ENCODE assay signal across 1 cellular context in the genomic region with DNA sequence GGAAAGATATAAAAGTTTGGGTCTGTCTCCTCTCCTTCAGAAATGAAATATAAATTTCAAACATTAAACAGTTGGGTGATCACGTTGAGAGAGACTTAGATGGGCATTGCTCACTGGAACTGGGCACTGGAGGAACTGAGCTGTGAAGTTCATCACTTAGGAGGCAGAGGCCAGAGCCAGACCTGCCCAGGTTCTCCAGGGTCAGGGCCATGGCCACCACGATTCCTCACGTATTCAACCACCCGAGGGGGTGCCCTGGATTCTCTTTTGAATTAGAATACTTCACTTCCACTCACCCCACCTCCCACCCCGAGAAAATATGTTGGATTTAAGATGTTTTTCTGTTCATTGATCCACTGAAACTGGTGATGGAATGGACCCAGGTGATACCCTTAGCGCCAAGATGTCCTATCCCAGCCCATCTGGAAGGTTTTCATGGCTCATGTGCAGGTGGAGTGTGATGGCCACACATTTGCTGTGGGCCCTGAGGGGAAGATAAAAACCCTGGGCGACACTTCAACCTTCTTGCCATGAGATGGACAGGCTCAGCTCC.
TF ChIP-seq lines count a peak whose summit lies in the region.

No MANE protein-coding gene starts in this region.

TF ChIP-seq in WTC11, 78 proteins besides CTCF, POLR2A, EP300 and RAD21:
- no peak for TF ChIP-seq TCF7 (CRISPR knock-in tag; IDR thresholded peaks at IDR 0.05; ENCODE audit: low read depth)
- no peak for TF ChIP-seq TP53 (CRISPR knock-in tag; IDR thresholded peaks at IDR 0.05)
- no peak for TF ChIP-seq ZNF317 (CRISPR knock-in tag; IDR thresholded peaks at IDR 0.05; ENCODE audit: borderline replicate concordance, low read depth)
- TF ChIP-seq, protein P1, sequence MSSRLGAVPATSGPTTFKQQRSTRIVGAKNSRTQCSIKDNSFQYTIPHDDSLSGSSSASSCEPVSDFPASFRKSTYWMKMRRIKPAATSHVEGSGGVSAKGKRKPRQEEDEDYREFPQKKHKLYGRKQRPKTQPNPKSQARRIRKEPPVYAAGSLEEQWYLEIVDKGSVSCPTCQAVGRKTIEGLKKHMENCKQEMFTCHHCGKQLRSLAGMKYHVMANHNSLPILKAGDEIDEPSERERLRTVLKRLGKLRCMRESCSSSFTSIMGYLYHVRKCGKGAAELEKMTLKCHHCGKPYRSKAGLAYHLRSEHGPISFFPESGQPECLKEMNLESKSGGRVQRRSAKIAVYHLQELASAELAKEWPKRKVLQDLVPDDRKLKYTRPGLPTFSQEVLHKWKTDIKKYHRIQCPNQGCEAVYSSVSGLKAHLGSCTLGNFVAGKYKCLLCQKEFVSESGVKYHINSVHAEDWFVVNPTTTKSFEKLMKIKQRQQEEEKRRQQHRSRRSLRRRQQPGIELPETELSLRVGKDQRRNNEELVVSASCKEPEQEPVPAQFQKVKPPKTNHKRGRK (CRISPR knock-in tag; IDR thresholded peaks at IDR 0.05; ENCODE audit: borderline replicate concordance), result no peak
- TF ChIP-seq, protein P2, sequence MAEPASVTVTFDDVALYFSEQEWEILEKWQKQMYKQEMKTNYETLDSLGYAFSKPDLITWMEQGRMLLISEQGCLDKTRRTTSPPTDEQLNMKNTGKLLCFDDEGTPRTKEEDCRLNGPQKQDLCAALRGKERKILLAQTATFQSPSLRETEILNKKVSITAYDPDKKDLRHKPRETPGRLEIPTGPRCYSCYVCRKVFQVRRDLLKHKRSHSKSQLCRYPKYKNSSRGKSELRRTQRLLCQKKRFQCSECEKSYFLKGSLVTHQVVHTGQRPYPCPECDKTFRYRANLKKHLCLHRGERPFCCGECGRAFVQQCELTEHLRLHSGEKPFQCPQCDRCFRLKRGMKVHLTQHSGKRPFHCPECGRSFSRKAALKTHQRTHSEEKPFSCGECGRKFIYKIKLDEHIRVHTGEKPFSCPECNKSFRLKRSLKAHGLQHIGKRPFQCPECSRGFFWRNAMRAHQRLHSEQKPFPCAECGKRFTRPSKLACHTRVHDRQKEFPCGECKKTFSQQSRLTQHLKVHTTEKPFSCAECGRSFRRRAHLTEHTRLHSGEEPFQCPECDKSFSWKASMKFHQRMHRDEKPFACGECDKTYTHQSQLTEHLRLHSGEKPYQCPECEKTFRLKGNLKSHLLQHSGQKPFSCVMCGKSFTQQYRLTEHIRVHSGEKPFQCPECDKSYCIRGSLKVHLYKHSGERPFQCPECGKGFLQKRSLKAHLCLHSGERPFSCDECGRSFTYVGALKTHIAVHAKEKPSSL (CRISPR knock-in tag; conservative IDR thresholded peaks at IDR 0.05), result no peak
- TF ChIP-seq ZNF396 (CRISPR knock-in tag; IDR thresholded peaks at IDR 0.05; ENCODE audit: borderline replicate concordance), result no peak
- no peak for TF ChIP-seq JAZF1 (CRISPR knock-in tag; IDR thresholded peaks at IDR 0.05)
- TF ChIP-seq, protein P3, sequence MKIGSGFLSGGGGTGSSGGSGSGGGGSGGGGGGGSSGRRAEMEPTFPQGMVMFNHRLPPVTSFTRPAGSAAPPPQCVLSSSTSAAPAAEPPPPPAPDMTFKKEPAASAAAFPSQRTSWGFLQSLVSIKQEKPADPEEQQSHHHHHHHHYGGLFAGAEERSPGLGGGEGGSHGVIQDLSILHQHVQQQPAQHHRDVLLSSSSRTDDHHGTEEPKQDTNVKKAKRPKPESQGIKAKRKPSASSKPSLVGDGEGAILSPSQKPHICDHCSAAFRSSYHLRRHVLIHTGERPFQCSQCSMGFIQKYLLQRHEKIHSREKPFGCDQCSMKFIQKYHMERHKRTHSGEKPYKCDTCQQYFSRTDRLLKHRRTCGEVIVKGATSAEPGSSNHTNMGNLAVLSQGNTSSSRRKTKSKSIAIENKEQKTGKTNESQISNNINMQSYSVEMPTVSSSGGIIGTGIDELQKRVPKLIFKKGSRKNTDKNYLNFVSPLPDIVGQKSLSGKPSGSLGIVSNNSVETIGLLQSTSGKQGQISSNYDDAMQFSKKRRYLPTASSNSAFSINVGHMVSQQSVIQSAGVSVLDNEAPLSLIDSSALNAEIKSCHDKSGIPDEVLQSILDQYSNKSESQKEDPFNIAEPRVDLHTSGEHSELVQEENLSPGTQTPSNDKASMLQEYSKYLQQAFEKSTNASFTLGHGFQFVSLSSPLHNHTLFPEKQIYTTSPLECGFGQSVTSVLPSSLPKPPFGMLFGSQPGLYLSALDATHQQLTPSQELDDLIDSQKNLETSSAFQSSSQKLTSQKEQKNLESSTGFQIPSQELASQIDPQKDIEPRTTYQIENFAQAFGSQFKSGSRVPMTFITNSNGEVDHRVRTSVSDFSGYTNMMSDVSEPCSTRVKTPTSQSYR (CRISPR knock-in tag; IDR thresholded peaks at IDR 0.05), result no peak
- no peak for TF ChIP-seq JUN (CRISPR knock-in tag; IDR thresholded peaks at IDR 0.05)
- no peak for TF ChIP-seq SP1 (CRISPR knock-in tag; conservative IDR thresholded peaks at IDR 0.05)
- TF ChIP-seq, protein P4, sequence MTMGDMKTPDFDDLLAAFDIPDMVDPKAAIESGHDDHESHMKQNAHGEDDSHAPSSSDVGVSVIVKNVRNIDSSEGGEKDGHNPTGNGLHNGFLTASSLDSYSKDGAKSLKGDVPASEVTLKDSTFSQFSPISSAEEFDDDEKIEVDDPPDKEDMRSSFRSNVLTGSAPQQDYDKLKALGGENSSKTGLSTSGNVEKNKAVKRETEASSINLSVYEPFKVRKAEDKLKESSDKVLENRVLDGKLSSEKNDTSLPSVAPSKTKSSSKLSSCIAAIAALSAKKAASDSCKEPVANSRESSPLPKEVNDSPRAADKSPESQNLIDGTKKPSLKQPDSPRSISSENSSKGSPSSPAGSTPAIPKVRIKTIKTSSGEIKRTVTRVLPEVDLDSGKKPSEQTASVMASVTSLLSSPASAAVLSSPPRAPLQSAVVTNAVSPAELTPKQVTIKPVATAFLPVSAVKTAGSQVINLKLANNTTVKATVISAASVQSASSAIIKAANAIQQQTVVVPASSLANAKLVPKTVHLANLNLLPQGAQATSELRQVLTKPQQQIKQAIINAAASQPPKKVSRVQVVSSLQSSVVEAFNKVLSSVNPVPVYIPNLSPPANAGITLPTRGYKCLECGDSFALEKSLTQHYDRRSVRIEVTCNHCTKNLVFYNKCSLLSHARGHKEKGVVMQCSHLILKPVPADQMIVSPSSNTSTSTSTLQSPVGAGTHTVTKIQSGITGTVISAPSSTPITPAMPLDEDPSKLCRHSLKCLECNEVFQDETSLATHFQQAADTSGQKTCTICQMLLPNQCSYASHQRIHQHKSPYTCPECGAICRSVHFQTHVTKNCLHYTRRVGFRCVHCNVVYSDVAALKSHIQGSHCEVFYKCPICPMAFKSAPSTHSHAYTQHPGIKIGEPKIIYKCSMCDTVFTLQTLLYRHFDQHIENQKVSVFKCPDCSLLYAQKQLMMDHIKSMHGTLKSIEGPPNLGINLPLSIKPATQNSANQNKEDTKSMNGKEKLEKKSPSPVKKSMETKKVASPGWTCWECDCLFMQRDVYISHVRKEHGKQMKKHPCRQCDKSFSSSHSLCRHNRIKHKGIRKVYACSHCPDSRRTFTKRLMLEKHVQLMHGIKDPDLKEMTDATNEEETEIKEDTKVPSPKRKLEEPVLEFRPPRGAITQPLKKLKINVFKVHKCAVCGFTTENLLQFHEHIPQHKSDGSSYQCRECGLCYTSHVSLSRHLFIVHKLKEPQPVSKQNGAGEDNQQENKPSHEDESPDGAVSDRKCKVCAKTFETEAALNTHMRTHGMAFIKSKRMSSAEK (CRISPR knock-in tag; IDR thresholded peaks at IDR 0.05; ENCODE audit: borderline replicate concordance), result no peak
- TF ChIP-seq, protein P5, sequence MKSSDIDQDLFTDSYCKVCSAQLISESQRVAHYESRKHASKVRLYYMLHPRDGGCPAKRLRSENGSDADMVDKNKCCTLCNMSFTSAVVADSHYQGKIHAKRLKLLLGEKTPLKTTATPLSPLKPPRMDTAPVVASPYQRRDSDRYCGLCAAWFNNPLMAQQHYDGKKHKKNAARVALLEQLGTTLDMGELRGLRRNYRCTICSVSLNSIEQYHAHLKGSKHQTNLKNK (CRISPR knock-in tag; IDR thresholded peaks at IDR 0.05), result no peak
